Comparison of ENCODE assay signal across 11 cellular contexts in the genomic region with DNA sequence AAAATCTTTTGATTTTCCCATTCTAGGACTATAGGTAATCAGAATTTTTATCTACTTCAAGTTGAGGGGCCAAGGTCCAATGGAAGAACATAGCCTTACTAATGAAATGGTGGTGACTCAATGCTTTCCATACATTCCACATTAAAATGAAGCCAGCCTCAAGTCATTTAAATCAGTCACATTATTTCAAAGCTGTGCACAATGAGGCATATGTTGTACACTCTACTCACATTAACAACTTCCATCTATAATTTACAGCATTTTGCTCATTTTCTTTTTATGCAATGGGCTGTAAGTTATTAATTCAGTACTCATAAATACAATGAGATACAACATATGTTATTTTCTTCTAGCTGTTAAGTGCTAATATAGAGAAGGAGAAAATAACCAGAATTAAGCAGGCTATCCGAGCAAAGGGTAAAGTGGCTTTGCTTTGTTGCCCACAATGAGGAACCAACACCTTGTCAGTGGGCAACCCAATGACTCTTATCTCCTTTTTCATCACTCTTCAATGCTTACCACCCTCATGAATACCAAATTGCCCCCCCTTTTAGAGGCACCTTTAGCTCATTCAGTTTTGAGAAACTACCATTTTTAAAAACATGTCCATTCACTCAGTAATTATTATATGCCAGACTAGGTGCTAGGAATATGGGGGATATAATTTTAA.
"Had no signal": no experiment of that assay in that cellular context is flagged by ENCODE, and none has a peak within 500 bp of the region (broad histone marks: within the 10 kb centered on the region; RNA-seq: fewer than 3 reads in every experiment).

No MANE protein-coding gene starts in this region.

- H3K36me3 ChIP-seq: uterus had no signal

- H3K9me3 ChIP-seq: ascending aorta, esophagus muscularis mucosa, mucosa of descending colon, tibial artery, uterus had no signal

- H3K4me1 Mint-ChIP-seq: activated CD4-positive, alpha-beta memory T cell treated with anti-CD3 and anti-CD28 coated beads, Interleukin-2, amount 10 ng/mL, durations not matched to agents 7 days and 5 days had no signal

- H3K27me3 ChIP-seq: ascending aorta, esophagus muscularis mucosa, tibial artery, uterus had no signal

- H3K27ac Mint-ChIP-seq: activated CD4-positive, alpha-beta memory T cell treated with anti-CD3 and anti-CD28 coated beads, Interleukin-2, amount 10 ng/mL, durations not matched to agents 7 days and 5 days; activated T-cell treated with anti-CD3 and anti-CD28 coated beads, Interleukin-2, amount 50 U/mL, for 72 hours; T-helper 2 cell treated with Interferon-gamma antibody and Interleukin-4, amounts not matched to agents 5 μg/mL and 100 μg/mL, for 36 hours had no signal

- ATAC-seq: activated T-cell treated with anti-CD3 and anti-CD28 coated beads, Interleukin-2, amount 50 U/mL, for 72 hours; mucosa of descending colon had no signal

- H3K4me1 ChIP-seq: uterus had no signal

- DNase-seq: activated CD4-positive, alpha-beta memory T cell treated with anti-CD3 and anti-CD28 coated beads, Interleukin-2, amount 10 ng/mL, durations not matched to agents 7 days and 5 days; activated CD4-positive, alpha-beta T cell treated with anti-CD3 and anti-CD28 coated beads for 1 hour; activated gamma-delta T cell treated with Interleukin-2 at 50 U/mL for 16 hours; activated T-cell treated with anti-CD3 and anti-CD28 coated beads, Interleukin-2, amount 50 U/mL, for 72 hours; mammary epithelial cell; mucosa of descending colon; tibial artery; uterus had no signal

- H3K4me3 Mint-ChIP-seq: activated CD4-positive, alpha-beta memory T cell treated with anti-CD3 and anti-CD28 coated beads, Interleukin-2, amount 10 ng/mL, durations not matched to agents 7 days and 5 days; activated T-cell treated with anti-CD3 and anti-CD28 coated beads, Interleukin-2, amount 50 U/mL, for 72 hours; T-helper 2 cell treated with Interferon-gamma antibody and Interleukin-4, amounts not matched to agents 5 μg/mL and 100 μg/mL, for 36 hours had no signal

- H3K4me3 ChIP-seq: ascending aorta, esophagus muscularis mucosa, mucosa of descending colon, tibial artery, uterus had no signal

- H3K9me3 Mint-ChIP-seq: T-helper 2 cell treated with Interferon-gamma antibody and Interleukin-4, amounts not matched to agents 5 μg/mL and 100 μg/mL, for 36 hours had no signal

- H3K27me3 Mint-ChIP-seq: activated CD4-positive, alpha-beta memory T cell treated with anti-CD3 and anti-CD28 coated beads, Interleukin-2, amount 10 ng/mL, durations not matched to agents 7 days and 5 days had no signal
